9 cellular contexts compared by ENCODE assay signal in the genomic region with DNA sequence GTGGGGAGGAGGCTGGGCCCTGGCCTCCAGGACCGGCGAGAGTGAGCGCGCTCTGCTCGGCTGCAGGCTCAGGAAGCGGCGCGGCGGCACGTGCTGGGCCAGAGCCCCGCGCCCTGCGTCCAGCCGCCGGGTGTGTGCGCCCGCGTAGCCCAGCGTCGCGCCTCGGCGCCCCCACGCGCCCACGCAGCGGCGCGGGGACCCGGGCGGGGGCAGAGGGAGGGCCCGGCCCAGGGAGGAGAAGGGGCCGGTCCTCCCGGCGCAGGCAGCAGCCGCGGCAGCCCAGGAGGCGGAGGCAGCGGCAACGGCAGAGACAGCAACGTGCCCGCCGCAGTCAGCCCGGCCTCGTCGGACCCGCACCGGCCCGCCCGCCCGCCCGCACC. TPM values are rescaled to one million over a fixed set of nuclear protein-coding genes. Genes with fewer than 3 reads are reported as not detected.
A peak's percentile ranks its signal among the peaks of the same experiment; 100 is the strongest.
DNase-seq lines count a peak whose midpoint lies in the region; ATAC-seq, FAIRE-seq and TF ChIP-seq lines count a peak whose summit lies in the region.
"Had no signal": no experiment of that assay in that cellular context is flagged by ENCODE, and none has a peak within 500 bp of the region (broad histone marks: within the 10 kb centered on the region; RNA-seq: fewer than 3 reads in every experiment).

Gene EYA2, plus strand, starts transcription at position 265 of the 380 bp plus-strand sequence. CDS start 95,168 bp downstream, outside the sequence.

- peaks cover 3% of the 10 kb centered on the region for H3K9me3 ChIP-seq in lower lobe of right lung

- H3K27me3 ChIP-seq in bronchial epithelial cell (ENCODE audit: control insufficient read depth, insufficient read depth, low read length) (no peaks in the 10 kb centered on the region), lower lobe of right lung (ENCODE audit: low read depth) (peaks cover 53% of the 10 kb centered on the region)

- intact Hi-C loops in lower lobe of right lung (cut with DNase I) = no loop called here

- H3K4me3 ChIP-seq in bronchial epithelial cell (ENCODE audit: low read depth, low read length) (peak within 1 kb of the TSS; percentile 61), lower lobe of right lung (peak within 1 kb of the TSS; percentile 44)

- DNase-seq in NCI-H82 (lab: John Stamatoyannopoulos, UW) (peak; percentile 77), NCI-H82 treated with DMSO at 0.1 percent for 48 hours (lab: John Stamatoyannopoulos, UW; ENCODE audit: unreplicated experiment) (no peak), bronchial epithelial cell (ENCODE audit: low read depth) (no peak), lower lobe of right lung (no peak), ureter (ENCODE audit: low spot score) (no peak), NOMO-1 treated with dmso at 0.1 percent for 144 hours (lab: John Stamatoyannopoulos, UW; ENCODE audit: unreplicated experiment) (no peak), GOT3 (lab: John Stamatoyannopoulos, UW) (no peak), NCI-H2029 (lab: John Stamatoyannopoulos, UW) (no peak)

- no peak for FAIRE-seq in bronchial epithelial cell (lab: Jason Lieb, UNC)
- FAIRE-seq: endometrium had no signal

- H3K27ac ChIP-seq in lower lobe of right lung = no peak within 1 kb of the TSS

- TF ChIP-seq CTCF in bronchial epithelial cell (IDR thresholded peaks at IDR 0.05; ENCODE audit: insufficient read depth, low read length, severe bottlenecking) (no peak), lower lobe of right lung (IDR thresholded peaks at IDR 0.05) (no peak)

- no peak for ATAC-seq in lower lobe of right lung

- no peaks in the 10 kb centered on the region for H3K4me1 ChIP-seq in lower lobe of right lung

- H3K36me3 ChIP-seq in bronchial epithelial cell (ENCODE audit: control insufficient read depth, insufficient read depth, low read length) = no peaks in the 10 kb centered on the region
- H3K36me3 ChIP-seq in lower lobe of right lung = no peaks in the 10 kb centered on the region

RNA-seq across cellular contexts. Expression of gene EYA2, which starts in this region (rescaled TPM):
- 8.4 and 10.6 TPM in 2 replicates for total RNA-seq in bronchial epithelial cell
- 3.5 TPM for total RNA-seq in lower lobe of right lung
- 15.3 TPM for total RNA-seq in ureter
